8 cellular contexts compared by ENCODE assay signal in the genomic region with DNA sequence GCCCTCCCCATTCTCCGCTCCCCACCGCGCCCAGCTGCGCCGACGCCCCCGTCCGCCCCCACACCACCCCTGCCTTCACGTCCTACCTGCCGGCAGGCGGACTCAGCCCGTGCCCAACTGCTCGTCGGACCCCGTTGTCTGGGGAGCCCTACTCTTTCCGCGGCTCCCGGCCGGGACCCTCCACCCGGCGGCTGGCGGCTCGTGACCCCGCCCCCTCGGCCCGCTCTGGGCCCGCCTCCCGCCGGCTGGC. TPM values are rescaled to one million over a fixed set of nuclear protein-coding genes. Genes with fewer than 3 reads are reported as not detected.
A peak's percentile ranks its signal among the peaks of the same experiment; 100 is the strongest.
DNase-seq lines count a peak whose midpoint lies in the region; ATAC-seq and TF ChIP-seq lines count a peak whose summit lies in the region.

A gene (minus strand): TSS at position 209 of the 250 bp plus-strand sequence. CDS start 9,899 bp downstream, outside the sequence.

- intact Hi-C loops in natural killer cell (cut with micrococcal nuclease), result loop anchor here (5.0 kb wide), 1 partner anchor 684 kb away; no protein-coding TSS in a partner anchor

- H3K27me3 ChIP-seq in BLaER1 treated with 17β-estradiol and CSF1 and Interleukin-3, amounts not matched to agents 10 nM and 100 nM, result peaks cover 0 to 12% (median 9%) of the 10 kb centered on the region in 11 experiments; a peak in 16 of 22 replicates
- no peaks in the 10 kb centered on the region for H3K27me3 ChIP-seq in Loucy (ENCODE audit: insufficient read depth, low read length, poor library complexity, severe bottlenecking)

- no peaks in the 10 kb centered on the region for H3K9me3 Mint-ChIP-seq in natural killer cell

- H3K9me3 ChIP-seq in BLaER1 treated with 17β-estradiol and CSF1 and Interleukin-3, amounts not matched to agents 10 nM and 100 nM (replicated peaks in 1 of 11), result no peaks in the 10 kb centered on the region
- no peaks in the 10 kb centered on the region for H3K9me3 ChIP-seq in Loucy (ENCODE audit: insufficient read depth, low read depth, low read length)

- H3K36me3 Mint-ChIP-seq in natural killer cell, result no peaks in the 10 kb centered on the region

- H3K4me3 ChIP-seq in BLaER1 treated with 17β-estradiol and CSF1 and Interleukin-3, amounts not matched to agents 10 nM and 100 nM, result peak within 1 kb of the TSS; percentile 72 to 89 (median 80)
- peak within 1 kb of the TSS; percentile 86 for H3K4me3 ChIP-seq in Loucy (ENCODE audit: low read length, poor library complexity, severe bottlenecking)

- no peaks in the 10 kb centered on the region for H3K9me2 ChIP-seq in Loucy (replicated peaks; ENCODE audit: low read depth, low read length)

- H3F3A ChIP-seq in Loucy (ENCODE audit: low read depth), result no peaks in the 10 kb centered on the region; the same call in 1 of the 2 replicates

- peaks cover 0 to 19% (median 0%) of the 10 kb centered on the region in 11 experiments; a peak in 3 of 22 replicates for H4K20me1 ChIP-seq in BLaER1 treated with 17β-estradiol and CSF1 and Interleukin-3, amounts not matched to agents 10 nM and 100 nM
- no peaks in the 10 kb centered on the region for H4K20me1 ChIP-seq in Loucy (ENCODE audit: insufficient read depth, low read length, poor library complexity, severe bottlenecking)

- H3K4me1 ChIP-seq in BLaER1 treated with 17β-estradiol and CSF1 and Interleukin-3, amounts not matched to agents 10 nM and 100 nM, result peaks cover 10 to 16% (median 13%) of the 10 kb centered on the region in 10 experiments
- peaks cover 28% of the 10 kb centered on the region for H3K4me1 ChIP-seq in Loucy (ENCODE audit: insufficient read depth, low read length, poor library complexity, severe bottlenecking)

- TF ChIP-seq CTCF in Loucy (conservative IDR thresholded peaks at IDR 0.05; ENCODE audit: low read length) (no peak), natural killer cell (IDR thresholded peaks at IDR 0.05) (no peak)

- peak within 1 kb of the TSS; percentile 87 to 96 (median 90) for H3K27ac ChIP-seq in BLaER1 treated with 17β-estradiol and CSF1 and Interleukin-3, amounts not matched to agents 10 nM and 100 nM

- H3K27ac Mint-ChIP-seq in natural killer cell, result peak within 1 kb of the TSS; percentile 93 to 97

- DNase-seq in dermis microvascular lymphatic vessel endothelial cell (ENCODE audit: low read depth in 2 of 2), result no peak
- DNase-seq in natural killer cell, result no peak
- no peak for DNase-seq in Kasumi-1 (lab: John Stamatoyannopoulos, UW)
- no peak for DNase-seq in NCI-H2029 treated with DMSO at 0.1 percent for 48 hours (lab: John Stamatoyannopoulos, UW)

- H3K4me2 ChIP-seq in BLaER1 treated with 17β-estradiol and CSF1 and Interleukin-3, amounts not matched to agents 10 nM and 100 nM, result peak within 1 kb of the TSS; percentile 81 to 97 (median 92)
- peak within 1 kb of the TSS; percentile 91 for H3K4me2 ChIP-seq in Loucy (ENCODE audit: low read depth, low read length, poor library complexity, severe bottlenecking)

- peaks cover 0 to 3% of the 10 kb centered on the region in 2 donors for H3K27me3 Mint-ChIP-seq in natural killer cell (ENCODE audit: low read depth in 2 of 2)

- H3K4me3 Mint-ChIP-seq in natural killer cell, result peak within 1 kb of the TSS; percentile 97

- peaks cover 0 to 20% (median 7%) of the 10 kb centered on the region in 11 experiments; a peak in 9 of 22 replicates for H3K36me3 ChIP-seq in BLaER1 treated with 17β-estradiol and CSF1 and Interleukin-3, amounts not matched to agents 10 nM and 100 nM
- H3K36me3 ChIP-seq in Loucy (ENCODE audit: insufficient read depth, low read length), result no peaks in the 10 kb centered on the region

- peak within 1 kb of the TSS; percentile 94 for H2AFZ ChIP-seq in Loucy (ENCODE audit: low read length)

- peaks cover 26% of the 10 kb centered on the region for H3K79me2 ChIP-seq in Loucy (ENCODE audit: insufficient read depth, low read length)

- ATAC-seq in natural killer cell, result peak in 1 of 3 donors; percentile 59
- no peak for ATAC-seq in esophagus mucosa
- no peak for ATAC-seq in GM21381 (IDR thresholded peaks at IDR 0.05; ENCODE audit: unreplicated experiment)

- peaks cover 10 to 13% of the 10 kb centered on the region in 2 donors for H3K4me1 Mint-ChIP-seq in natural killer cell

- H3K9ac ChIP-seq in BLaER1 treated with 17β-estradiol and CSF1 and Interleukin-3, amounts not matched to agents 10 nM and 100 nM, result peak within 1 kb of the TSS; percentile 88 to 96 (median 91)
- peak within 1 kb of the TSS; percentile 80 for H3K9ac ChIP-seq in Loucy (ENCODE audit: low read depth, low read length, poor library complexity, severe bottlenecking)

RNA-seq across cellular contexts. Expression of the gene that starts here (rescaled TPM):
- 10.7 and 13.9 TPM in 2 replicates for total RNA-seq in dermis microvascular lymphatic vessel endothelial cell
- total RNA-seq in natural killer cell, result 1 to 10 TPM; 2.1 to 3.0 (median 2.3) TPM
- total RNA-seq in esophagus mucosa, result 7.4 TPM
